In the genomic region with DNA sequence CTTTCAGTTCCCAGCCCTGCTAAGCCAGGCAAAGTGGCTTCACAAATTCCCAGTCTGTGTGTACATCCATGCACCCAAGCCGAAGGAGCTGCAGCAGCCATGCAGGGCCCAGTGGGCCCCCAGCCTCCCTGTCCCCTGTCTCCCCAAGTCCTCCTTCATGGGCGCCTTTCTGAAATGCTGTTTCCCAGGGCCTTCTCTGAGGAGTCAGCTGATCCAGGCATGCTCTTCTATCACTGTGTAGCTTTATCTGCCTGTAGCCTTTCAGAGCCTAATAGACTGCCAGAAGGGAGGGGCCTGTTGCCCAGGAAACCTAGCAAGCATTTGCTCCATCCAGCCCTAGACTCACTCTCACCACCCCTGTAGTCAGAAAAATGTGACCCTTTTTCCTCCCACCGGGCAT, we compare ENCODE assay signal across 12 cellular contexts. TPM values are rescaled to one million over a fixed set of nuclear protein-coding genes. Genes with fewer than 3 reads are reported as not detected.
DNase-seq lines count a peak whose midpoint lies in the region; ATAC-seq and TF ChIP-seq lines count a peak whose summit lies in the region.
"Had no signal": no experiment of that assay in that cellular context is flagged by ENCODE, and none has a peak within 500 bp of the region (broad histone marks: within the 10 kb centered on the region; RNA-seq: fewer than 3 reads in every experiment).

No MANE protein-coding gene starts in this region.

- DNase-seq in M059J (ENCODE audit: low read depth) (peak; percentile 30), brain microvascular endothelial cell (peak; percentile 53), right atrium auricular region (ENCODE audit: low spot score) (peak; percentile 56), retina (peak; percentile 69), coronary artery (ENCODE audit: low spot score) (no peak)
- no peak for DNase-seq in activated CD4-positive, alpha-beta T cell treated with anti-CD3 and anti-CD28 coated beads, Interleukin-2, amount 50 U/mL, for 48 hours
- DNase-seq: activated CD8-positive, alpha-beta memory T cell treated with anti-CD3 and anti-CD28 coated beads, Interleukin-2, amount 10 ng/mL, durations not matched to agents 7 days and 5 days; Caco-2 had no signal

- H3K9me3 ChIP-seq in right atrium auricular region, result peaks cover 0 to 3% of the 10 kb centered on the region in 2 donors
- H3K9me3 ChIP-seq: adrenal gland, Caco-2 had no signal

- ATAC-seq in HG02623 (IDR thresholded peaks at IDR 0.05; ENCODE audit: unreplicated experiment), result no peak
- ATAC-seq: activated CD8-positive, alpha-beta memory T cell treated with anti-CD3 and anti-CD28 coated beads, Interleukin-2, amount 10 ng/mL, durations not matched to agents 7 days and 5 days; esophagus mucosa had no signal

- H3K27me3 ChIP-seq in brain microvascular endothelial cell (replicated peaks) (no peaks in the 10 kb centered on the region), right atrium auricular region (no peaks in the 10 kb centered on the region)
- H3K27me3 ChIP-seq: adrenal gland had no signal

- H3K36me3 ChIP-seq in brain microvascular endothelial cell (replicated peaks) (no peaks in the 10 kb centered on the region), right atrium auricular region (no peaks in the 10 kb centered on the region)
- H3K36me3 ChIP-seq: adrenal gland had no signal

- peaks cover 0 to 10% of the 10 kb centered on the region in 2 donors for H3K4me1 ChIP-seq in right atrium auricular region
- H3K4me1 ChIP-seq: adrenal gland, Caco-2 had no signal

- H3K4me3 ChIP-seq in brain microvascular endothelial cell (ENCODE audit: low read depth, low read length) (no peak overlapping the region), right atrium auricular region (no peak overlapping the region), coronary artery (no peak overlapping the region)
- H3K4me3 ChIP-seq: adrenal gland, skin epidermis had no signal

- no peak overlapping the region for H3K27ac ChIP-seq in brain microvascular endothelial cell
- H3K27ac ChIP-seq in right atrium auricular region, result no peak overlapping the region
- H3K27ac ChIP-seq in coronary artery, result no peak overlapping the region
- H3K27ac ChIP-seq: adrenal gland, skin epidermis had no signal

- TF ChIP-seq CTCF in brain microvascular endothelial cell (IDR thresholded peaks at IDR 0.05; ENCODE audit: low read depth, low read length, missing control alignments) (no peak), right atrium auricular region (IDR thresholded peaks at IDR 0.05) (no peak), coronary artery (IDR thresholded peaks at IDR 0.05) (no peak)

- in situ Hi-C loops in brain microvascular endothelial cell (cut with HindIII; ENCODE audit: low pct_ligation_motif_present, low sequenced_read_pairs), result no loop called here

RNA-seq across cellular contexts. Expression of a gene that starts 47.5 kb away (rescaled TPM):
- total RNA-seq in M059J (2014; rRNA removed; shearing (Covaris generic)), result 1.2 and 3.2 TPM in 2 replicates
- total RNA-seq in right atrium auricular region, result 1 to 10 TPM; 1.0 to 1.7 TPM
- total RNA-seq: activated CD8-positive, alpha-beta memory T cell treated with anti-CD3 and anti-CD28 coated beads, Interleukin-2, amount 10 ng/mL, durations not matched to agents 7 days and 5 days had no signal

Comparison
In these comparisons a context has a peak if more than half of its experiments do, and no peak if none do; other contexts are left out.
1. DNase-seq: peak in M059J (single experiment), brain microvascular endothelial cell (single experiment), right atrium auricular region (single experiment) and retina (single experiment); none in coronary artery (single experiment) and activated CD4-positive, alpha-beta T cell treated with anti-CD3 and anti-CD28 coated beads, Interleukin-2, amount 50 U/mL, for 48 hours (0 of 2).